ENCODE assay signal across 9 cellular contexts in genomic region chr3:171286580-171287249, GRCh38.
A peak's percentile ranks its signal among the peaks of the same experiment; 100 is the strongest.
DNase-seq lines count a peak whose midpoint lies in the region; ATAC-seq and TF ChIP-seq lines count a peak whose summit lies in the region.
"Had no signal": no experiment of that assay in that cellular context is flagged by ENCODE, and none has a peak within 500 bp of the region (broad histone marks: within the 10 kb centered on the region; RNA-seq: fewer than 3 reads in every experiment).

No MANE protein-coding gene starts in this region.

- no peaks in the 10 kb centered on the region for H3K9me3 Mint-ChIP-seq in T-cell
- H3K9me3 Mint-ChIP-seq in naive thymus-derived CD4-positive, alpha-beta T cell: peaks cover 0 to 2% (median 0%) of the 10 kb centered on the region in 11 donors
- H3K9me3 Mint-ChIP-seq in endodermal cell: no peaks in the 10 kb centered on the region

- CTCF ChIA-PET in T-cell (lab: Charles Lee): interaction anchor here in 1 of 2 donors (0.8 kb wide), 2 partner anchors 32 to 280 kb away, joined by 3 read pairs; no protein-coding TSS in a partner anchor
- CTCF ChIA-PET in naive thymus-derived CD4-positive, alpha-beta T cell (lab: Charles Lee): interaction anchor here (0.6 kb wide), 1 partner anchor 39 kb away, joined by 3 read pairs; no protein-coding TSS in a partner anchor

- peak; percentile 51 for ATAC-seq in GM18870 (IDR thresholded peaks at IDR 0.05; ENCODE audit: unreplicated experiment)
- peak; percentile 55 for ATAC-seq in HG02798 (IDR thresholded peaks at IDR 0.05; ENCODE audit: poor library complexity, unreplicated experiment)
- ATAC-seq in T-cell (replicated peaks in 1 of 4): peak in 3 of 4 experiments; percentile 50 to 81 (median 57)
- ATAC-seq in naive thymus-derived CD4-positive, alpha-beta T cell: peak; percentile 71
- ATAC-seq: heart right ventricle had no signal

- no peak overlapping the region for H3K4me3 Mint-ChIP-seq in T-cell
- H3K4me3 Mint-ChIP-seq in naive thymus-derived CD4-positive, alpha-beta T cell: peak overlapping the region in 7 of 10 donors; percentile 4 to 70 (median 47)
- no peak overlapping the region for H3K4me3 Mint-ChIP-seq in endodermal cell

- H3K4me1 ChIP-seq in naive thymus-derived CD4-positive, alpha-beta T cell (ENCODE audit: control insufficient read depth in 2 of 2, insufficient read depth in 2 of 2, low read length in 2 of 2): peaks cover 13 to 32% of the 10 kb centered on the region in 2 donors
- no peaks in the 10 kb centered on the region for H3K4me1 ChIP-seq in endodermal cell (ENCODE audit: control insufficient read depth, insufficient read depth, low read length)
- peaks cover 0 to 28% of the 10 kb centered on the region in 2 donors for H3K4me1 ChIP-seq in ascending aorta

- no peak for DNase-seq in T-cell
- no peak for DNase-seq in naive thymus-derived CD4-positive, alpha-beta T cell
- DNase-seq in stimulated activated CD4-positive, alpha-beta T cell treated with anti-CD3 and anti-CD28 coated beads, Interleukin-12 subunit alpha, Interleukin-12 subunit beta, amount 100 ng/mL, for 4 hours: no peak
- no peak for DNase-seq in anterior cingulate cortex (lab: John Stamatoyannopoulos, UW)
- DNase-seq in endodermal cell: no peak
- DNase-seq in ascending aorta (ENCODE audit: low spot score in 2 of 2): no peak
- DNase-seq: heart right ventricle had no signal

- WGBS in endodermal cell (ENCODE audit: insufficient coverage in 1 of 2, insufficient read length in 1 of 2), 2 experiments: 100% methylated on average over 1 of the region's 1 CpG; no CpG with 5 or more reads in 1 of the 2 experiments

- H3K27me3 ChIP-seq in naive thymus-derived CD4-positive, alpha-beta T cell (ENCODE audit: control insufficient read depth in 2 of 2, insufficient read depth in 2 of 2, low read length in 2 of 2): no peaks in the 10 kb centered on the region
- H3K27me3 ChIP-seq in endodermal cell (ENCODE audit: control insufficient read depth, insufficient read depth, low read length, poor library complexity, severe bottlenecking) (no peaks in the 10 kb centered on the region), ascending aorta (no peaks in the 10 kb centered on the region)
- H3K27me3 ChIP-seq: heart right ventricle had no signal

- H3K36me3 Mint-ChIP-seq in T-cell (peaks cover 10% of the 10 kb centered on the region), endodermal cell (ENCODE audit: low read depth) (no peaks in the 10 kb centered on the region)
- H3K36me3 Mint-ChIP-seq in naive thymus-derived CD4-positive, alpha-beta T cell: peaks cover 0 to 39% (median 12%) of the 10 kb centered on the region in 5 donors

- H3K36me3 ChIP-seq in naive thymus-derived CD4-positive, alpha-beta T cell (ENCODE audit: control insufficient read depth in 2 of 3, insufficient read depth in 3 of 3, low read length in 3 of 3): no peaks in the 10 kb centered on the region
- H3K36me3 ChIP-seq in endodermal cell (ENCODE audit: control insufficient read depth, insufficient read depth, low read length) (no peaks in the 10 kb centered on the region), ascending aorta (no peaks in the 10 kb centered on the region)
- H3K36me3 ChIP-seq: heart right ventricle had no signal

- H3K4me3 ChIP-seq in naive thymus-derived CD4-positive, alpha-beta T cell (ENCODE audit: low read length): no peak overlapping the region
- H3K4me3 ChIP-seq in endodermal cell (ENCODE audit: low read length) (no peak overlapping the region), ascending aorta (no peak overlapping the region)
- H3K4me3 ChIP-seq: heart right ventricle had no signal

- H3K9me3 ChIP-seq in naive thymus-derived CD4-positive, alpha-beta T cell (ENCODE audit: control insufficient read depth in 2 of 3, low read length in 3 of 3): no peaks in the 10 kb centered on the region
- H3K9me3 ChIP-seq in endodermal cell (ENCODE audit: control insufficient read depth, low read length) (no peaks in the 10 kb centered on the region), ascending aorta (no peaks in the 10 kb centered on the region)
- H3K9me3 ChIP-seq: heart right ventricle had no signal

- peak overlapping the region; percentile 50 to 53 for H3K27ac Mint-ChIP-seq in T-cell
- H3K27ac Mint-ChIP-seq in naive thymus-derived CD4-positive, alpha-beta T cell: peak overlapping the region in 8 of 9 donors; percentile 15 to 84 (median 62)
- no peak overlapping the region for H3K27ac Mint-ChIP-seq in endodermal cell

- POLR2A ChIA-PET in T-cell (lab: Charles Lee): no interaction called here
- POLR2A ChIA-PET in naive thymus-derived CD4-positive, alpha-beta T cell (lab: Charles Lee): no interaction called here

- H3K27me3 Mint-ChIP-seq in T-cell: no peaks in the 10 kb centered on the region
- no peaks in the 10 kb centered on the region for H3K27me3 Mint-ChIP-seq in naive thymus-derived CD4-positive, alpha-beta T cell
- H3K27me3 Mint-ChIP-seq in endodermal cell (ENCODE audit: insufficient read depth): no peaks in the 10 kb centered on the region

- no peak overlapping the region for H3K9ac ChIP-seq in endodermal cell (ENCODE audit: extremely low read depth, low read length, poor library complexity, severe bottlenecking)

- TF ChIP-seq CTCF in endodermal cell (conservative IDR thresholded peaks at IDR 0.05) (no peak), ascending aorta (IDR thresholded peaks at IDR 0.05) (no peak)

- peaks cover 66 to 73% (median 72%) of the 10 kb centered on the region in 3 donors for H3K4me1 Mint-ChIP-seq in T-cell
- peaks cover 26 to 78% (median 60%) of the 10 kb centered on the region in 7 donors for H3K4me1 Mint-ChIP-seq in naive thymus-derived CD4-positive, alpha-beta T cell
- peaks cover 5% of the 10 kb centered on the region for H3K4me1 Mint-ChIP-seq in endodermal cell

- H3K27ac ChIP-seq in naive thymus-derived CD4-positive, alpha-beta T cell (ENCODE audit: low read depth, low read length): no peak overlapping the region
- H3K27ac ChIP-seq in endodermal cell (ENCODE audit: low read depth, low read length) (no peak overlapping the region), ascending aorta (no peak overlapping the region)
- H3K27ac ChIP-seq: heart right ventricle had no signal

- intact Hi-C loops in naive thymus-derived CD4-positive, alpha-beta T cell (cut with micrococcal nuclease): loop anchor here (1.0 to 5.0 kb wide), 9 partner anchors 15 to 276 kb away; partner anchors contain the start of gene TNIK (in 1 of the 2)
- intact Hi-C loops in ascending aorta (cut with DNase I): loop anchor here (10.0 kb wide), 2 partner anchors 178 to 1522 kb away; partner anchors contain the start of genes ACTRT3, TERC and TNIK

Comparison
In these comparisons a context has a peak if more than half of its experiments do, and no peak if none do; other contexts are left out.
1. H3K4me3 Mint-ChIP-seq: peak in naive thymus-derived CD4-positive, alpha-beta T cell (7 of 10); none in T-cell (0 of 3) and endodermal cell (single experiment).
2. Peak in every context shown above with its lines, with median percentiles within 50 percentile points of each other: ATAC-seq.